Comparison of ENCODE assay signal across 23 cellular contexts in genomic region chr18:56501896-56502295, GRCh38.
A peak's percentile ranks its signal among the peaks of the same experiment; 100 is the strongest.
DNase-seq lines count a peak whose midpoint lies in the region; ATAC-seq and TF ChIP-seq lines count a peak whose summit lies in the region.
"Had no signal": no experiment of that assay in that cellular context is flagged by ENCODE, and none has a peak within 500 bp of the region (broad histone marks: within the 10 kb centered on the region; RNA-seq: fewer than 3 reads in every experiment).

No MANE protein-coding gene starts in this region.

- H3K4me1 Mint-ChIP-seq in nephron progenitor cell: peaks cover 6% of the 10 kb centered on the region
- H3K4me1 Mint-ChIP-seq in activated CD4-positive, alpha-beta T cell treated with anti-CD3 and anti-CD28 coated beads, Interleukin-2, amount 10 ng/mL, durations not matched to agents 24 days and 14 days: peaks cover 5% of the 10 kb centered on the region
- H3K4me1 Mint-ChIP-seq in activated T-helper 17 cell treated with anti-CD3 and anti-CD28 coated beads, Interleukin-2, amount 50 U/mL, for 72 hours: no peaks in the 10 kb centered on the region

- TF ChIP-seq CTCF in fibroblast of pulmonary artery (IDR thresholded peaks at IDR 0.05; ENCODE audit: low read length, missing control alignments): no peak
- no peak for TF ChIP-seq CTCF in nephron progenitor cell (IDR thresholded peaks at IDR 0.05)

- no peak overlapping the region for H3K4me3 ChIP-seq in fibroblast of pulmonary artery (replicated peaks; ENCODE audit: low read depth, low read length)
- H3K4me3 ChIP-seq: esophagus muscularis mucosa, pancreas, skin epidermis had no signal

- H3K27ac Mint-ChIP-seq in nephron progenitor cell: peak overlapping the region; percentile 62
- H3K27ac Mint-ChIP-seq in activated CD4-positive, alpha-beta T cell treated with anti-CD3 and anti-CD28 coated beads, Interleukin-2, amount 10 ng/mL, durations not matched to agents 24 days and 14 days: no peak overlapping the region
- no peak overlapping the region for H3K27ac Mint-ChIP-seq in activated T-helper 17 cell treated with anti-CD3 and anti-CD28 coated beads, Interleukin-2, amount 50 U/mL, for 72 hours
- H3K27ac Mint-ChIP-seq: stimulated activated naive CD8-positive, alpha-beta T cell treated with anti-CD3 and anti-CD28 coated beads, Interleukin-15, Interleukin-2, amounts not matched to agents 100 ng/mL and 50 ng/mL, for 24 hours; T-helper 1 cell treated with Interleukin-12 subunit alpha and Interleukin-12 subunit beta and Interleukin-4 antibody, amounts not matched to agents 30 μg/mL and 1 μg/mL, for 36 hours had no signal

- DNase-seq in NCI-H2171 treated with DMSO at 0.1 percent for 48 hours (lab: John Stamatoyannopoulos, UW): peak; percentile 22
- DNase-seq in NCI-H2171 (lab: John Stamatoyannopoulos, UW): no peak
- DNase-seq in fibroblast of pulmonary artery (ENCODE audit: low read depth): peak; percentile 79
- DNase-seq in nephron progenitor cell: no peak
- DNase-seq in superior temporal gyrus (ENCODE audit: extremely low spot score): peak; percentile 53
- DNase-seq in activated CD4-positive, alpha-beta T cell treated with anti-CD3 and anti-CD28 coated beads, Interleukin-2, amount 10 ng/mL, durations not matched to agents 24 days and 14 days: no peak
- DNase-seq in RPMI8226: no peak
- DNase-seq: 8988T; activated CD4-positive, alpha-beta T cell treated with anti-CD3 and anti-CD28 coated beads, Interleukin-2, amount 50 U/mL, for 1 hour; activated CD8-positive, alpha-beta memory T cell treated with anti-CD3 and anti-CD28 coated beads, Interleukin-2, amount 50 U/mL, for 4 hours; activated effector memory CD4-positive, alpha-beta T cell treated with Interleukin-2 at 50 U/mL for 16 hours; caudate nucleus; DMS79 treated with DMSO at 0.1 percent for 48 hours; KBM-7; NCI-H1694 treated with DMSO at 0.1 percent for 48 hours; NCI-H774; pancreas; stimulated activated CD4-positive, alpha-beta T cell treated with anti-CD3 and anti-CD28 coated beads, Interleukin-4, amount 100 ng/mL, for 24 hours had no signal

- H3K27me3 Mint-ChIP-seq in nephron progenitor cell (ENCODE audit: low read depth, poor library complexity): no peaks in the 10 kb centered on the region
- H3K27me3 Mint-ChIP-seq in activated CD4-positive, alpha-beta T cell treated with anti-CD3 and anti-CD28 coated beads, Interleukin-2, amount 10 ng/mL, durations not matched to agents 24 days and 14 days: peaks cover 4% of the 10 kb centered on the region
- peaks cover 14% of the 10 kb centered on the region for H3K27me3 Mint-ChIP-seq in activated T-helper 17 cell treated with anti-CD3 and anti-CD28 coated beads, Interleukin-2, amount 50 U/mL, for 72 hours

- peaks cover 14% of the 10 kb centered on the region for H3K9me3 Mint-ChIP-seq in nephron progenitor cell
- H3K9me3 Mint-ChIP-seq in activated CD4-positive, alpha-beta T cell treated with anti-CD3 and anti-CD28 coated beads, Interleukin-2, amount 10 ng/mL, durations not matched to agents 24 days and 14 days: no peaks in the 10 kb centered on the region
- peaks cover 5% of the 10 kb centered on the region for H3K9me3 Mint-ChIP-seq in activated T-helper 17 cell treated with anti-CD3 and anti-CD28 coated beads, Interleukin-2, amount 50 U/mL, for 72 hours
- H3K9me3 Mint-ChIP-seq: stimulated activated naive CD8-positive, alpha-beta T cell treated with anti-CD3 and anti-CD28 coated beads, Interleukin-15, Interleukin-2, amounts not matched to agents 100 ng/mL and 50 ng/mL, for 24 hours; T-helper 1 cell treated with Interleukin-12 subunit alpha and Interleukin-12 subunit beta and Interleukin-4 antibody, amounts not matched to agents 30 μg/mL and 1 μg/mL, for 36 hours had no signal

- H3K36me3 Mint-ChIP-seq in nephron progenitor cell (ENCODE audit: low read depth): peaks cover 8% of the 10 kb centered on the region
- no peaks in the 10 kb centered on the region for H3K36me3 Mint-ChIP-seq in activated CD4-positive, alpha-beta T cell treated with anti-CD3 and anti-CD28 coated beads, Interleukin-2, amount 10 ng/mL, durations not matched to agents 24 days and 14 days (ENCODE audit: low read depth)
- no peaks in the 10 kb centered on the region for H3K36me3 Mint-ChIP-seq in activated T-helper 17 cell treated with anti-CD3 and anti-CD28 coated beads, Interleukin-2, amount 50 U/mL, for 72 hours (ENCODE audit: low read depth)

- intact Hi-C loops in activated CD4-positive, alpha-beta T cell treated with anti-CD3 and anti-CD28 coated beads, Interleukin-2, amount 10 ng/mL, durations not matched to agents 24 days and 14 days (cut with micrococcal nuclease): no loop called here

- H3K4me3 Mint-ChIP-seq in nephron progenitor cell: no peak overlapping the region
- no peak overlapping the region for H3K4me3 Mint-ChIP-seq in activated CD4-positive, alpha-beta T cell treated with anti-CD3 and anti-CD28 coated beads, Interleukin-2, amount 10 ng/mL, durations not matched to agents 24 days and 14 days
- no peak overlapping the region for H3K4me3 Mint-ChIP-seq in activated T-helper 17 cell treated with anti-CD3 and anti-CD28 coated beads, Interleukin-2, amount 50 U/mL, for 72 hours
- H3K4me3 Mint-ChIP-seq: stimulated activated naive CD8-positive, alpha-beta T cell treated with anti-CD3 and anti-CD28 coated beads, Interleukin-15, Interleukin-2, amounts not matched to agents 100 ng/mL and 50 ng/mL, for 24 hours; T-helper 1 cell treated with Interleukin-12 subunit alpha and Interleukin-12 subunit beta and Interleukin-4 antibody, amounts not matched to agents 30 μg/mL and 1 μg/mL, for 36 hours had no signal

- ATAC-seq in activated T-helper 17 cell treated with anti-CD3 and anti-CD28 coated beads, Interleukin-2, amount 50 U/mL, for 72 hours (replicated peaks): no peak
- ATAC-seq: pancreas had no signal

Comparison
In these comparisons a context has a peak if more than half of its experiments do, and no peak if none do; other contexts are left out.
1. DNase-seq: peak in NCI-H2171 treated with DMSO at 0.1 percent for 48 hours (single experiment), fibroblast of pulmonary artery (single experiment) and superior temporal gyrus (single experiment); none in NCI-H2171 (single experiment), nephron progenitor cell (single experiment), activated CD4-positive, alpha-beta T cell treated with anti-CD3 and anti-CD28 coated beads, Interleukin-2, amount 10 ng/mL, durations not matched to agents 24 days and 14 days (single experiment) and RPMI8226 (single experiment).